Comparison of ENCODE assay signal across 34 cellular contexts in genomic region chr13:69623973-69624372, GRCh38.
"Had no signal": no experiment of that assay in that cellular context is flagged by ENCODE, and none has a peak within 500 bp of the region (broad histone marks: within the 10 kb centered on the region; RNA-seq: fewer than 3 reads in every experiment).

No MANE protein-coding gene starts in this region.

- H3K9me3 ChIP-seq: adrenal gland, ascending aorta, body of pancreas, breast epithelium had no signal

- FAIRE-seq: astrocyte, bronchial epithelial cell had no signal

- DNase-seq: activated effector memory CD4-positive, alpha-beta T cell treated with anti-CD3 and anti-CD28 coated beads, Interleukin-2, amount 50 U/mL, for 16 hours; activated effector memory CD4-positive, alpha-beta T cell treated with Interleukin-2 at 50 U/mL for 16 hours; activated gamma-delta T cell; activated gamma-delta T cell treated with Interleukin-2 at 50 U/mL for 16 hours; activated naive CD4-positive, alpha-beta T cell; activated naive CD4-positive, alpha-beta T cell treated with anti-CD3 and anti-CD28 coated beads for 36 hours; activated naive CD4-positive, alpha-beta T cell treated with anti-CD3 and anti-CD28 coated beads, Interleukin-2, amount 10 ng/mL, durations not matched to agents 7 days and 5 days; activated naive CD4-positive, alpha-beta T cell treated with anti-CD3 and anti-CD28 coated beads, Interleukin-2, amount 50 U/mL, for 16 hours; activated naive CD4-positive, alpha-beta T cell treated with Interleukin-2 at 50 U/mL for 16 hours; activated naive CD8-positive, alpha-beta T cell treated with anti-CD3 and anti-CD28 coated beads for 36 hours; activated naive CD8-positive, alpha-beta T cell treated with anti-CD3 and anti-CD28 coated beads, Interleukin-2, amount 10 ng/mL, durations not matched to agents 7 days and 5 days; activated naive CD8-positive, alpha-beta T cell treated with anti-CD3 and anti-CD28 coated beads, Interleukin-2, amount 50 U/mL, for 24 hours; activated T-cell treated with anti-CD3 and anti-CD28 coated beads, Interleukin-2, amount 50 U/mL, for 1 hour; activated T-cell treated with anti-CD3 and anti-CD28 coated beads, Interleukin-2, amount 50 U/mL, for 24 hours; activated T-cell treated with anti-CD3 and anti-CD28 coated beads, Interleukin-2, amount 50 U/mL, for 4 hours; activated T-cell treated with anti-CD3 and anti-CD28 coated beads, Interleukin-2, amount 50 U/mL, for 48 hours; activated T-cell treated with anti-CD3 and anti-CD28 coated beads, Interleukin-2, amount 50 U/mL, for 72 hours; adrenal gland; amniotic stem cell; amygdala; anterior cingulate cortex; aorta; body of pancreas; brain microvascular endothelial cell; caudate nucleus; central memory CD4-positive, alpha-beta T cell; cerebellar nuclear complex had no signal

- H3K4me3 ChIP-seq: adrenal gland, ascending aorta, body of pancreas, breast epithelium, cardiac muscle cell had no signal

- ATAC-seq: activated naive CD4-positive, alpha-beta T cell treated with anti-CD3 and anti-CD28 coated beads, Interleukin-2, amount 50 U/mL, for 72 hours; activated naive CD8-positive, alpha-beta T cell treated with anti-CD3 and anti-CD28 coated beads, Interleukin-2, amount 50 U/mL, for 24 hours; activated T-cell treated with anti-CD3 and anti-CD28 coated beads, Interleukin-2, amount 50 U/mL, for 4 hours; activated T-cell treated with anti-CD3 and anti-CD28 coated beads, Interleukin-2, amount 50 U/mL, for 72 hours; activated T-helper 17 cell treated with anti-CD3 and anti-CD28 coated beads, Interleukin-2, amount 50 U/mL, for 72 hours; body of pancreas had no signal

- H3K36me3 ChIP-seq: adrenal gland, ascending aorta, brain microvascular endothelial cell, breast epithelium, cardiac muscle cell had no signal

- H3K4me1 ChIP-seq: adrenal gland, ascending aorta, body of pancreas, breast epithelium had no signal

- H3K27me3 ChIP-seq: adrenal gland, ascending aorta, body of pancreas, brain microvascular endothelial cell, breast epithelium, cardiac muscle cell had no signal

- H3K27ac ChIP-seq: adrenal gland, ascending aorta, body of pancreas, brain microvascular endothelial cell, breast epithelium, cardiac muscle cell had no signal
